Comparison of ENCODE assay signal across 22 cellular contexts in the genomic region with DNA sequence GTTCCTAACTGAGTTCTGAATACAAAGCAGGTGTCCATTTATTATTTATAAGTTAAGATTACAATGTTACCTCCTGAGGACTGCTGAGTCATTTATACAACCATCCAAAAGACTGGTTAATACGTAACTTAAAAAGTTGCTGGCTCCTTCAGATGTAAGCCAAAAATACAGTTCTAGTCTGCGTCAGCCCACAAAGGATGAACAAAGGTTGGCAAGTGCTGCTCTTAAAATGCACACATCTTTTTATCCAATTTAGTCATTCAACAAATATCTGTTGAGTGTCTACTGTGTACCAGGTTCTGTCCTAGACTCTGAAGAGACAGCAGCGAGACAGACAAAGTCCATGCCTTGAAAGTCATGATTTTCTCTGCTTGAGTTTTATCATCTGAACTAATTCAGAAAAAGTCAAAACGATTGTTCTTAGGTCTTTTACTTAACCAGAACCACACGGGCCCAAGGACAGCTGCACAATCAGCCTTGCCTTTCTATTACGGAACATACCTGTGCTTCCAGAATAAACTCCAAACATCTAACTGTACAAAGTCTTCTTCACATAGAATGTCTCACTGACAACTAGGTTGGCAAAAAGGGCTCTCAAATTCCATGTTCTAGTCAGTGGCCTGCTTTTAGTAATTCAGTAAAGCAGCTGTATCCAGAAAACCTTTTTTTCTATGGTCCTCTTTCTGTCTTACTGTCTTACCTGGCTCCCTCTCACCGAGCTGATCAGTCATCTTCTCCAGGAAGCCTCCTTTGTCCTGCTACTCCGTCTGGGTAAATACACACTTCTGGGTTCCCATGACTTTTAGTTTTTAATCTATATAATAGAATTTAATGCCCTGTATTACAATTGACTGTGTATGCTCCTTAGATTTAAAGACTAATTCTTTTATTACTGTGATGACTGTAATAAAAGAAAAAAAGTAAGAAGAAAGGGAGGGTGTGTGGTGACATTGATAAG. TPM values are rescaled to one million over a fixed set of nuclear protein-coding genes. Genes with fewer than 3 reads are reported as not detected.
A peak's percentile ranks its signal among the peaks of the same experiment; 100 is the strongest.
DNase-seq lines count a peak whose midpoint lies in the region; ATAC-seq, FAIRE-seq and TF ChIP-seq lines count a peak whose summit lies in the region.
"Had no signal": no experiment of that assay in that cellular context is flagged by ENCODE, and none has a peak within 500 bp of the region (broad histone marks: within the 10 kb centered on the region; RNA-seq: fewer than 3 reads in every experiment).

No MANE protein-coding gene starts in this region.

- H3K9ac ChIP-seq in K562 (ENCODE audit: insufficient read depth in 1 of 2, low read depth in 2 of 2, low read length in 2 of 2) (no peak overlapping the region), HepG2 (ENCODE audit: insufficient read depth, low read depth, low read length) (no peak overlapping the region)

- H3K27ac ChIP-seq in K562 (ENCODE audit: extremely low read depth, low read depth, low read length) (no peak overlapping the region), HepG2 (ENCODE audit: extremely low read length, insufficient read depth, low read length) (peak overlapping the region; percentile 50)
- H3K27ac ChIP-seq: brain microvascular endothelial cell, suprapubic skin had no signal

- in situ Hi-C loops in K562 (cut with MboI), result no loop called here
- in situ Hi-C loops in HepG2 (cut with HindIII; ENCODE audit: extremely low pct_ligation_motif_present, low pct_unique_long_range_greater_than_20kb), result no loop called here

- H2AFZ ChIP-seq in K562 (ENCODE audit: low read depth, low read length), result no peak overlapping the region
- no peak overlapping the region for H2AFZ ChIP-seq in HepG2 (ENCODE audit: low read length)

- H4K20me1 ChIP-seq in K562 (replicated peaks; ENCODE audit: control insufficient read depth, insufficient read depth, low read length) (no peaks in the 10 kb centered on the region), HepG2 (ENCODE audit: insufficient read depth, low read length) (no peaks in the 10 kb centered on the region)

- 2% methylated on average over 8 of the region's 8 CpGs for WGBS in K562 (ENCODE audit: insufficient coverage, low coverage, missing lambda C conversion rate)
- WGBS in HepG2 (ENCODE audit: low lambda C conversion rate), result 45% methylated on average over 8 of the region's 8 CpGs

- no peak for DNase-seq in K562 (ENCODE audit: extremely low read depth in 1 of 4, low spot score in 3 of 4)
- peak; percentile 51 for DNase-seq in HepG2 (ENCODE audit: low spot score)
- no peak for DNase-seq in effector memory CD8-positive, alpha-beta T cell
- DNase-seq in GM12891 (ENCODE audit: insufficient read length, low spot score), result no peak
- no peak for DNase-seq in H7
- DNase-seq: activated CD4-positive, alpha-beta T cell treated with anti-CD3 and anti-CD28 coated beads for 1 hour; activated gamma-delta T cell treated with Interleukin-2 at 50 U/mL for 16 hours; activated T-cell treated with anti-CD3 and anti-CD28 coated beads, Interleukin-2, amount 50 U/mL, for 1 hour; AML-193; brain microvascular endothelial cell; DND-41; endodermal cell; glutamatergic neuron; left ventricle myocardium superior; MV-4-11; NCI-H774; T-cell had no signal

- H3K27ac Mint-ChIP-seq in effector memory CD8-positive, alpha-beta T cell, result no peak overlapping the region
- H3K27ac Mint-ChIP-seq: endodermal cell, progenitor cell of endocrine pancreas, T-cell had no signal

- H3K4me3 ChIP-seq in K562, result no peak overlapping the region
- H3K4me3 ChIP-seq in HepG2 (replicated peaks in 1 of 3; ENCODE audit: insufficient read depth in 1 of 3, low read depth in 2 of 3, low read length in 3 of 3), result no peak overlapping the region
- H3K4me3 ChIP-seq in H7 (ENCODE audit: insufficient read depth, low read depth, low read length), result no peak overlapping the region
- H3K4me3 ChIP-seq: HAP-1, suprapubic skin had no signal

- no peaks in the 10 kb centered on the region for H3K36me3 ChIP-seq in K562 (ENCODE audit: control insufficient read depth, insufficient read depth, low read length)
- no peaks in the 10 kb centered on the region; a peak in 2 of 5 replicates for H3K36me3 ChIP-seq in HepG2 (replicated peaks in 1 of 2; ENCODE audit: control insufficient read depth in 1 of 2, insufficient read depth in 2 of 2, low read length in 2 of 2)
- H3K36me3 ChIP-seq in H7 (replicated peaks; ENCODE audit: control insufficient read depth, insufficient read depth, low read length), result no peaks in the 10 kb centered on the region
- H3K36me3 ChIP-seq: brain microvascular endothelial cell, HAP-1, suprapubic skin had no signal

- no peak overlapping the region for H3K4me2 ChIP-seq in K562 (ENCODE audit: insufficient read depth, low read length)
- no peak overlapping the region for H3K4me2 ChIP-seq in HepG2 (ENCODE audit: low read depth, low read length)

- BruUV-seq in K562 (replicated peaks; lab: Mats Ljungman, UMichigan), result no TSS peak
- TSS peak; percentile 30 for BruUV-seq in HepG2 (replicated peaks; lab: Mats Ljungman, UMichigan)

- H3K4me1 ChIP-seq in K562 (replicated peaks in 1 of 2; ENCODE audit: control insufficient read depth in 2 of 2, insufficient read depth in 2 of 2, low read length in 2 of 2) (no peaks in the 10 kb centered on the region), HepG2 (ENCODE audit: insufficient read depth, low read length) (peaks cover 19% of the 10 kb centered on the region)

- no peaks in the 10 kb centered on the region for H3K4me1 Mint-ChIP-seq in effector memory CD8-positive, alpha-beta T cell (ENCODE audit: low read depth in 2 of 2)
- H3K4me1 Mint-ChIP-seq: T-cell had no signal

- FAIRE-seq in K562 (lab: Jason Lieb, UNC), result no peak
- peak; percentile 21 for FAIRE-seq in HepG2 (lab: Jason Lieb, UNC)
- FAIRE-seq in GM12891 (lab: Jason Lieb, UNC), result no peak

- H3K9me3 ChIP-seq in K562 (replicated peaks; ENCODE audit: control insufficient read depth, insufficient read depth, low read depth, low read length), result no peaks in the 10 kb centered on the region
- no peaks in the 10 kb centered on the region for H3K9me3 ChIP-seq in HepG2 (ENCODE audit: low read length)
- H3K9me3 ChIP-seq: HAP-1, suprapubic skin had no signal

- CTCF ChIA-PET in K562 (lab: Yijun Ruan, JAX; ENCODE audit: low intra/inter-chr PET ratio) (no interaction called here), HepG2 (lab: Yijun Ruan, JAX; ENCODE audit: low intra/inter-chr PET ratio, low total read pairs) (no interaction called here)

- H3K27me3 ChIP-seq in K562 (ENCODE audit: control insufficient read depth in 2 of 2, insufficient read depth in 2 of 2, low read length in 2 of 2) (peaks cover 6% of the 10 kb centered on the region in 2 experiments; a peak in 3 of 5 replicates), HepG2 (ENCODE audit: control insufficient read depth in 1 of 2, insufficient read depth in 2 of 2, low read length in 2 of 2) (no peaks in the 10 kb centered on the region), H7 (ENCODE audit: control insufficient read depth, insufficient read depth, low read length) (no peaks in the 10 kb centered on the region)
- H3K27me3 ChIP-seq: brain microvascular endothelial cell, suprapubic skin had no signal

- TF ChIP-seq EP300 in K562 (IDR thresholded peaks at IDR 0.05; ENCODE audit: low read length) (no peak), HepG2 (IDR thresholded peaks at IDR 0.05; ENCODE audit: low read depth in 2 of 2, low read length in 2 of 2) (no peak), HepG2 (CRISPR knock-in tag; IDR thresholded peaks at IDR 0.05; ENCODE audit: borderline replicate concordance) (no peak)

- TF ChIP-seq POLR2A in K562 (conservative IDR thresholded peaks at IDR 0.05) (no peak), HepG2 (IDR thresholded peaks at IDR 0.05; ENCODE audit: insufficient read depth in 1 of 2, low read depth in 2 of 2, low read length in 2 of 2) (no peak), GM12891 (IDR thresholded peaks at IDR 0.05; ENCODE audit: low read depth, low read length) (no peak)

- ATAC-seq in GM19468 (IDR thresholded peaks at IDR 0.05; ENCODE audit: extremely low read depth, unreplicated experiment) (peak; percentile 45), K562 (no peak), HepG2 (peak; percentile 78), GM18868 (IDR thresholded peaks at IDR 0.05; ENCODE audit: unreplicated experiment) (no peak)
- ATAC-seq in effector memory CD8-positive, alpha-beta T cell (replicated peaks), result no peak
- ATAC-seq: left ventricle myocardium superior, T-cell had no signal

- H3K9me1 ChIP-seq in K562 (ENCODE audit: control insufficient read depth, insufficient read depth, low read length), result no peaks in the 10 kb centered on the region

- TF ChIP-seq CTCF in K562 (IDR thresholded peaks at IDR 0.05 in 2 of 3, conservative IDR thresholded peaks at IDR 0.05 in 1 of 3; ENCODE audit: insufficient read depth in 2 of 3, low read depth in 1 of 3, low read length in 3 of 3), result no peak
- TF ChIP-seq CTCF in HepG2 (CRISPR knock-in tag; IDR thresholded peaks at IDR 0.05), result no peak

- H3K79me2 ChIP-seq in K562 (ENCODE audit: control insufficient read depth, insufficient read depth, low read length) (no peaks in the 10 kb centered on the region), HepG2 (ENCODE audit: insufficient read depth, low read length) (no peaks in the 10 kb centered on the region)

- POLR2A ChIA-PET in K562 (lab: Yijun Ruan, JAX) (no interaction called here), HepG2 (lab: Yijun Ruan, JAX) (interaction anchor here (2.0 kb wide), 1 partner anchor 15 kb away, joined by 8 read pairs; a partner anchor contains a TSS)

- H3K36me3 Mint-ChIP-seq in effector memory CD8-positive, alpha-beta T cell (ENCODE audit: insufficient read depth), result no peaks in the 10 kb centered on the region
- H3K36me3 Mint-ChIP-seq: T-cell had no signal

- H3K9me3 Mint-ChIP-seq in effector memory CD8-positive, alpha-beta T cell, result no peaks in the 10 kb centered on the region
- H3K9me3 Mint-ChIP-seq: endodermal cell, T-cell had no signal

- H3K27me3 Mint-ChIP-seq in effector memory CD8-positive, alpha-beta T cell, result peaks cover 38 to 47% of the 10 kb centered on the region in 2 donors

- no peak overlapping the region for H3K4me3 Mint-ChIP-seq in effector memory CD8-positive, alpha-beta T cell
- H3K4me3 Mint-ChIP-seq: endodermal cell, T-cell had no signal

- no peak for TF ChIP-seq RAD21 in K562 (CRISPR knock-in tag; conservative IDR thresholded peaks at IDR 0.05 in 1 of 2, IDR thresholded peaks at IDR 0.05 in 1 of 2)
- TF ChIP-seq RAD21 in HepG2 (CRISPR knock-in tag; IDR thresholded peaks at IDR 0.05), result no peak

- intact Hi-C loops in K562 (cut with micrococcal nuclease), result no loop called here
- intact Hi-C loops in HepG2 (cut with micrococcal nuclease; ENCODE audit: unreplicated experiment), result no loop called here

RNA-seq across cellular contexts. Expression of a gene that starts 15.5 kb away (rescaled TPM):
- not detected in 2 replicates for total RNA-seq in K562 (2011; cell fraction: chromatin; rRNA removed; ENCODE audit: low replicate concordance)
- total RNA-seq in K562 (2011; cell fraction: nucleolus; rRNA removed), result not detected in 2 replicates
- total RNA-seq in K562 (2011; cell fraction: nucleoplasm; rRNA removed), result not detected in 2 replicates
- total RNA-seq in K562 (2014; rRNA removed) (0.32 TPM in 1 of 2 replicates, not detected in the other), K562 (2014; rRNA removed; fragmentation: Illumina TruSeq; extraction: Trizol) (0.18 TPM in 1 of 2 replicates, not detected in the other), K562 (2015; rRNA removed; fragmentation: Illumina TruSeq; extraction: Trizol) (not detected in 2 replicates), K562 (2021) (0.56 and 0.62 TPM in 2 replicates), HepG2 (2016; rRNA removed; fragmentation: Illumina TruSeq; extraction: Trizol) (223 and 290 TPM in 2 replicates)
- polyA plus RNA-seq in K562 (2011; rRNA removed) (0.08 TPM in 1 of 2 replicates, not detected in the other), K562 (2014; fragmentation: Illumina TruSeq; extraction: Trizol) (not detected in 2 replicates), K562 (2014; fragmentation: Nextera tagmentation; extraction: Ambion mirVana) (under 1 TPM in 1 of 2 experiments, not detected in 1; 0.06 TPM), K562 (2014; rRNA removed) (0.12 TPM in 1 of 2 replicates, not detected in the other), HepG2 (2011; rRNA removed) (97.4 and 113 TPM in 2 replicates)
- polyA plus RNA-seq in K562 (2011; cell fraction: cytosol; rRNA removed), result 0.10 TPM in 1 of 2 replicates, not detected in the other
- not detected in 2 replicates for polyA plus RNA-seq in K562 (2011; cell fraction: nucleus; rRNA removed)
- 0.47 TPM in 1 of 2 replicates, not detected in the other for polyA plus RNA-seq in K562 (2012)
- polyA minus RNA-seq in K562 (2011; rRNA and poly(A)+ RNA removed), result 0.12 TPM in 1 of 2 replicates, not detected in the other
- not detected in 2 replicates for polyA minus RNA-seq in K562 (2011; cell fraction: cytosol; rRNA and poly(A)+ RNA removed)
- polyA minus RNA-seq in K562 (2011; cell fraction: nucleus; rRNA and poly(A)+ RNA removed), result not detected in 2 replicates
- 57.3 and 60.4 TPM in 2 replicates for total RNA-seq in HepG2 (2016; cell fraction: cytosol; rRNA removed; fragmentation: Illumina TruSeq; extraction: Trizol; ENCODE audit: low read depth)
- 203 and 275 TPM in 2 replicates for total RNA-seq in HepG2 (2016; cell fraction: insoluble cytoplasmic fraction; rRNA removed; fragmentation: Illumina TruSeq; extraction: Trizol)
- 122 and 123 TPM in 2 replicates for total RNA-seq in HepG2 (2016; cell fraction: membrane; rRNA removed; fragmentation: Illumina TruSeq; extraction: Trizol)
- 101 and 120 TPM in 2 replicates for total RNA-seq in HepG2 (2016; cell fraction: nucleus; rRNA removed; fragmentation: Illumina TruSeq; extraction: Trizol)
- 59.4 and 80.2 TPM in 2 replicates for polyA plus RNA-seq in HepG2 (2011; cell fraction: cytosol; rRNA removed)
- polyA plus RNA-seq in HepG2 (2011; cell fraction: nucleus; rRNA removed), result 44.3 and 48.4 TPM in 2 replicates
- 105 and 127 TPM in 2 replicates for polyA plus RNA-seq in HepG2 (2012)
- 34.4 and 42.1 TPM in 2 replicates for polyA plus RNA-seq in HepG2 (2016; cell fraction: cytosol; fragmentation: Illumina TruSeq; extraction: Trizol; ENCODE audit: low read depth)
- polyA plus RNA-seq in HepG2 (2016; cell fraction: insoluble cytoplasmic fraction; fragmentation: Illumina TruSeq; extraction: Trizol; ENCODE audit: low read depth), result 302 and 322 TPM in 2 replicates
- polyA plus RNA-seq in HepG2 (2016; cell fraction: membrane; fragmentation: Illumina TruSeq; extraction: Trizol; ENCODE audit: low read depth), result 71.0 and 76.9 TPM in 2 replicates
- 152 and 159 TPM in 2 replicates for polyA plus RNA-seq in HepG2 (2016; cell fraction: nucleus; fragmentation: Illumina TruSeq; extraction: Trizol; ENCODE audit: insufficient read depth, low read depth)
- 63.8 TPM in 1 of 2 replicates, not detected in the other for polyA minus RNA-seq in HepG2 (2011; rRNA and poly(A)+ RNA removed; ENCODE audit: low replicate concordance)
- 86.9 and 93.5 TPM in 2 replicates for polyA minus RNA-seq in HepG2 (2011; cell fraction: cytosol; rRNA and poly(A)+ RNA removed)
- polyA minus RNA-seq in HepG2 (2011; cell fraction: nucleus; rRNA and poly(A)+ RNA removed), result 71.3 and 77.3 TPM in 2 replicates
- polyA plus RNA-seq in GM12891 (2012; ENCODE audit: low read depth, missing spikeins), result 11.5 TPM
- total RNA-seq in H7 (2014; rRNA removed; shearing (Covaris generic)), result 309 and 364 TPM in 2 replicates

Comparison
In these comparisons a context has a peak if more than half of its experiments do, and no peak if none do; other contexts are left out.
1. ATAC-seq: peak in GM19468 (single experiment) and HepG2 (single experiment); none in K562 (single experiment), GM18868 (single experiment) and effector memory CD8-positive, alpha-beta T cell (single experiment).
2. RNA of a gene that starts 15.5 kb away (total RNA-seq): 309 to 364 TPM in H7 and 57.3 to 290 TPM in HepG2; 0.18 to 0.62 TPM in K562; every median in the first group is over 10 times any median in the second.